17 cellular contexts compared by ENCODE assay signal in the genomic region with DNA sequence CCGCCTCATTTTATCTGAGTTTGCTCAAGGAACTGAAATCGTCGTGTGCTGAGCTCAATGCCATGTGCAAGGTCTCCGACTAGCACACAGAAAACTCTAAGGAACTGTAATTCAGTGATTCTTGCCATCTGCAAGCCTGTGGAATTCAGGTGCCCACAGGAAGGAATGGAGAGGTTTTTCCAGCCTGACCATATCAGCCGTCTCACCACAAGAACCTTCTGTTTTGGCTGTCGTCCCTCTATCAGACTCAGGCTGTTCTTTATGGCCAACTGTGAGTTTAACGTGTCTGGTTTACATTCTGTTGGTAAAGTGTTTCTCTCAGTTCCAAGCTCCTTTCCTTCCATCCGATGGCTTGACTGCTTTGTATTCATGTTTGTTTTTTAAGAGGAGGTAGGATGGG.
A peak's percentile ranks its signal among the peaks of the same experiment; 100 is the strongest.
DNase-seq lines count a peak whose midpoint lies in the region; ATAC-seq and TF ChIP-seq lines count a peak whose summit lies in the region.
"Had no signal": no experiment of that assay in that cellular context is flagged by ENCODE, and none has a peak within 500 bp of the region (broad histone marks: within the 10 kb centered on the region; RNA-seq: fewer than 3 reads in every experiment).

No MANE protein-coding gene starts in this region.

- peak; percentile 27 for DNase-seq in AG09309 (ENCODE audit: low read depth)
- peak; percentile 45 for DNase-seq in PC-3
- no peak for DNase-seq in chondrocyte (ENCODE audit: low spot score)
- DNase-seq in neuronal stem cell (ENCODE audit: low spot score) = no peak
- no peak for DNase-seq in superior temporal gyrus (ENCODE audit: extremely low spot score)
- no peak for DNase-seq in HuH-7.5 (ENCODE audit: low spot score)
- DNase-seq: activated CD8-positive, alpha-beta T cell treated with anti-CD3 and anti-CD28 coated beads for 36 hours; BE2C; DND-41; KG1; NCI-H187; NCI-H69; posterior cingulate gyrus; stimulated activated CD4-positive, alpha-beta T cell treated with anti-CD3 and anti-CD28 coated beads, Interleukin-1b, Interleukin-23, amount 100 ng/mL, for 48 hours; uterus had no signal

- no peak overlapping the region for H2BK12ac ChIP-seq in neuronal stem cell (ENCODE audit: low read length)

- no peaks in the 10 kb centered on the region for H3K79me2 ChIP-seq in PC-3 (ENCODE audit: low read length)

- no peaks in the 10 kb centered on the region for H4K20me1 ChIP-seq in PC-3 (ENCODE audit: low read length)

- no peaks in the 10 kb centered on the region for H3K36me3 ChIP-seq in PC-3 (ENCODE audit: low read depth, low read length)
- H3K36me3 ChIP-seq in neuronal stem cell (replicated peaks in 1 of 2; ENCODE audit: control insufficient read depth in 2 of 2, insufficient read depth in 2 of 2, low read length in 2 of 2) = no peaks in the 10 kb centered on the region
- H3K36me3 ChIP-seq: BE2C, uterus had no signal

- H3K4me3 ChIP-seq in AG09309 (ENCODE audit: control insufficient read depth, low read depth, low read length) (no peak overlapping the region), PC-3 (ENCODE audit: low read length) (no peak overlapping the region), neuronal stem cell (ENCODE audit: low read length in 2 of 2) (no peak overlapping the region)
- H3K4me3 ChIP-seq: uterus had no signal

- H3K9me3 ChIP-seq in PC-3 (ENCODE audit: low read length) = no peaks in the 10 kb centered on the region
- H3K9me3 ChIP-seq in neuronal stem cell (replicated peaks in 1 of 2; ENCODE audit: control insufficient read depth in 2 of 2, insufficient read depth in 1 of 2, low read depth in 1 of 2, low read length in 2 of 2) = peaks cover 0 to 1% of the 10 kb centered on the region in 2 donors
- H3K9me3 ChIP-seq: BE2C, uterus had no signal

- H2AFZ ChIP-seq in PC-3 (ENCODE audit: low read length) (peak overlapping the region; percentile 43), neuronal stem cell (ENCODE audit: low read length) (peak overlapping the region; percentile 11)

- H3K4ac ChIP-seq in neuronal stem cell (ENCODE audit: low read length) = no peak overlapping the region

- no peak overlapping the region for H2BK5ac ChIP-seq in neuronal stem cell (ENCODE audit: low read length)

- no peaks in the 10 kb centered on the region for H3K9me2 ChIP-seq in PC-3 (replicated peaks; ENCODE audit: low read length)

- no peak overlapping the region for H2BK120ac ChIP-seq in neuronal stem cell (ENCODE audit: low read depth, low read length)

- CTCF ChIA-PET in PC-3 (lab: Charles Lee) = no interaction called here

- no CpG with 5 or more reads among the region's 8 CpGs for WGBS in neuronal stem cell (ENCODE audit: extremely low coverage in 2 of 2, insufficient read length in 2 of 2, insufficient replicate concordance in 1 of 2), 2 donors

- no peaks in the 10 kb centered on the region for H3K36me3 Mint-ChIP-seq in chondrocyte (ENCODE audit: low read depth)

- H3K27ac Mint-ChIP-seq in chondrocyte (ENCODE audit: unreplicated experiment) = peak overlapping the region; percentile 50
- H3K27ac Mint-ChIP-seq: activated CD8-positive, alpha-beta T cell treated with anti-CD3 and anti-CD28 coated beads for 36 hours had no signal

- H3K14ac ChIP-seq in neuronal stem cell (ENCODE audit: low read length) = no peak overlapping the region

- H4K8ac ChIP-seq in neuronal stem cell (ENCODE audit: low read depth, low read length) = no peak overlapping the region

- TF ChIP-seq CTCF in AG09309 (IDR thresholded peaks at IDR 0.05; ENCODE audit: control insufficient read depth, insufficient read depth, low read depth, low read length, missing control alignments) (no peak), PC-3 (conservative IDR thresholded peaks at IDR 0.05; ENCODE audit: low read depth, low read length) (no peak), chondrocyte (IDR thresholded peaks at IDR 0.05) (no peak)

- no peaks in the 10 kb centered on the region for H3F3A ChIP-seq in PC-3 (ENCODE audit: low read length, unreplicated experiment)

- H3K9me3 Mint-ChIP-seq in chondrocyte (ENCODE audit: low read depth) = no peaks in the 10 kb centered on the region
- H3K9me3 Mint-ChIP-seq: activated CD8-positive, alpha-beta T cell treated with anti-CD3 and anti-CD28 coated beads for 36 hours had no signal

- H3K4me3 Mint-ChIP-seq in chondrocyte (ENCODE audit: unreplicated experiment) = no peak overlapping the region
- H3K4me3 Mint-ChIP-seq: activated CD8-positive, alpha-beta T cell treated with anti-CD3 and anti-CD28 coated beads for 36 hours had no signal

- no peaks in the 10 kb centered on the region for H3K79me1 ChIP-seq in neuronal stem cell (ENCODE audit: low read depth, low read length)

- no peaks in the 10 kb centered on the region for H3K27me3 Mint-ChIP-seq in chondrocyte (ENCODE audit: low read depth)

- H2AK5ac ChIP-seq in neuronal stem cell (ENCODE audit: low read depth, low read length) = no peak overlapping the region

- POLR2A ChIA-PET in PC-3 (lab: Charles Lee; ENCODE audit: unreplicated experiment) = interaction anchor here (0.6 kb wide), 1 partner anchor 487 kb away, joined by 3 read pairs; no protein-coding TSS in a partner anchor

- H3K27me3 ChIP-seq in PC-3 (ENCODE audit: low read length) = no peaks in the 10 kb centered on the region
- H3K27me3 ChIP-seq in neuronal stem cell (ENCODE audit: control insufficient read depth in 3 of 3, insufficient read depth in 3 of 3, low read depth in 1 of 3, low read length in 3 of 3) = no peaks in the 10 kb centered on the region
- H3K27me3 ChIP-seq: BE2C, uterus had no signal

- ATAC-seq in PC-3 (0 out of 2 replicates have a peak, but pooled peaks have one; percentile 19), HG03354 (IDR thresholded peaks at IDR 0.05; ENCODE audit: poor library complexity, severe bottlenecking, unreplicated experiment) (no peak), HG02981 (IDR thresholded peaks at IDR 0.05; ENCODE audit: unreplicated experiment) (no peak)
- ATAC-seq: activated CD8-positive, alpha-beta T cell treated with anti-CD3 and anti-CD28 coated beads for 36 hours had no signal

- H3K27ac ChIP-seq in PC-3 (ENCODE audit: low read length) (no peak overlapping the region), neuronal stem cell (replicated peaks; ENCODE audit: low read length) (no peak overlapping the region)
- H3K27ac ChIP-seq: uterus had no signal

- intact Hi-C loops in PC-3 (cut with micrococcal nuclease) = no loop called here

- H3K18ac ChIP-seq in neuronal stem cell (ENCODE audit: low read length) = no peak overlapping the region

- no peak overlapping the region for H3K9ac ChIP-seq in PC-3 (ENCODE audit: low read length)
- no peak overlapping the region for H3K9ac ChIP-seq in neuronal stem cell (ENCODE audit: low read depth, low read length, poor library complexity)

- H3K4me1 Mint-ChIP-seq in chondrocyte (ENCODE audit: low read depth) = peaks cover 33% of the 10 kb centered on the region

- H3K4me1 ChIP-seq in PC-3 (ENCODE audit: insufficient read depth, low read length) (peaks cover 32% of the 10 kb centered on the region), neuronal stem cell (ENCODE audit: control insufficient read depth in 2 of 2, insufficient read depth in 1 of 2, low read depth in 1 of 2, low read length in 2 of 2) (peaks cover 7 to 11% of the 10 kb centered on the region in 2 donors)

- H2BK15ac ChIP-seq in neuronal stem cell (ENCODE audit: low read length) = no peak overlapping the region

- H3K4me2 ChIP-seq in PC-3 (ENCODE audit: low read length) = peak overlapping the region; percentile 27; the same call in 1 of the 2 replicates
- no peak overlapping the region for H3K4me2 ChIP-seq in neuronal stem cell (ENCODE audit: insufficient read depth, low read length, poor library complexity, severe bottlenecking)

- H3K23ac ChIP-seq in neuronal stem cell (ENCODE audit: low read depth, low read length, poor library complexity) = no peak overlapping the region

- no peak overlapping the region for H4K91ac ChIP-seq in neuronal stem cell (ENCODE audit: low read depth, low read length, poor library complexity)

- BruUV-seq in PC-3 (replicated peaks; lab: Mats Ljungman, UMichigan) = no TSS peak

Comparison
In these comparisons a context has a peak if more than half of its experiments do, and no peak if none do; other contexts are left out.
1. DNase-seq: peak in AG09309 (single experiment) and PC-3 (single experiment); none in chondrocyte (single experiment), neuronal stem cell (single experiment), superior temporal gyrus (single experiment) and HuH-7.5 (single experiment).